ENCODE assay signal across 6 cellular contexts in genomic region chr12:113792450-113792849, GRCh38.
"Had no signal": no experiment of that assay in that cellular context is flagged by ENCODE, and none has a peak within 500 bp of the region (broad histone marks: within the 10 kb centered on the region; RNA-seq: fewer than 3 reads in every experiment).

No MANE protein-coding gene starts in this region.

- H3K4me2 ChIP-seq: KMS-11 had no signal

- FAIRE-seq: HTR-8/SVneo had no signal

- H3K9ac ChIP-seq: KMS-11 had no signal

- H3K27ac ChIP-seq: HL-60, KMS-11 had no signal

- DNase-seq: IMR-90, KBM-7, KG1 had no signal
